ENCODE assay signal across 8 cellular contexts in the genomic region with DNA sequence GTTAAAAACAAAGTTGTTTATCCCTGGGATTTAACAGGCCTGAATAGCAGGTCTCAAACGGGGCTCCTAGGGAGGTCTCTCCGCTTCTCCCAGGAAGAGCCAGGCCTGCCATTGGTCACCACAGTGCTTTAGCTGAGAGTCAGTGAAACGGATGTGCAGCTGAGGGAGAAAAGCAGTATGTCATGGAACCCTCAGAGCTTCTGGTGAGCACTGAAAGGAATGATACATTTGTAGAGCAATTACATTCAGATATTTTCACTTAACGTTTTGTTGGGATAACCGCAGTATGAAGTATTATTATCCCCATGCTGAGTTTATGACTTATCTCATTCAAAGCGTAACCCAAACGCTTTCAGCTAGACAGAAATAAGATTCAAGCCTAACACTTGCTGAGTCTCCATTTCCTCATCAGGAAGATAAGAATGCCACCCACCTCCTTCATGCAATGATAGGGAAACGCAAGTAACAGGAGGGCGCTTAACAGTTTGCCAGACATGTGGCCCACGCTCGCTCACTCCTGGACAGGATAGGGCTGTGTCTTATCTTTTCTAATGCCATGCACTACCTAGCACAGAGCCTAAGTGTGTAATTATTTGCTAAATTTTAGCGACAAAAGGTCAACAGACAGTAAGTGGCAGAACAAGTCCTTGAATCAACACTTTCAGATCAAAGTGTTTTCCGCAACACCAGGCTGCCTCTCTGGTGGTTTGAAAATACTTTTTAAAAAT. TPM values are rescaled to one million over a fixed set of nuclear protein-coding genes. Genes with fewer than 3 reads are reported as not detected.
DNase-seq lines count a peak whose midpoint lies in the region; ATAC-seq, FAIRE-seq and TF ChIP-seq lines count a peak whose summit lies in the region.
"Had no signal": no experiment of that assay in that cellular context is flagged by ENCODE, and none has a peak within 500 bp of the region (broad histone marks: within the 10 kb centered on the region; RNA-seq: fewer than 3 reads in every experiment).

No MANE protein-coding gene starts in this region.

- no TSS peak for BruUV-seq in GM12878 (replicated peaks; lab: Mats Ljungman, UMichigan)

- H2AFZ ChIP-seq in GM12878 (ENCODE audit: control insufficient read depth, low read depth, low read length): no peak overlapping the region

- FAIRE-seq in GM18507 (lab: Jason Lieb, UNC): peak; percentile 54
- FAIRE-seq in GM12878 (lab: Jason Lieb, UNC): no peak
- FAIRE-seq in small intestine (lab: Jason Lieb, UNC): no peak
- no peak for FAIRE-seq in RCC 7860 (lab: Jason Lieb, UNC)

- H3K4me3 ChIP-seq in GM12878 (no peak overlapping the region), small intestine (ENCODE audit: low read depth in 1 of 2, low read length in 2 of 2) (no peak overlapping the region), lower leg skin (ENCODE audit: low read depth, poor library complexity, severe bottlenecking) (no peak overlapping the region)

- H3K27ac ChIP-seq in GM12878 (ENCODE audit: control insufficient read depth, insufficient read depth) (peak overlapping the region; percentile 97), small intestine (ENCODE audit: low read depth in 1 of 2, low read length in 1 of 2) (peak overlapping the region; percentile 53 to 72)

- ATAC-seq in GM12878: no peak
- no peak for ATAC-seq in HG03135 (IDR thresholded peaks at IDR 0.05; ENCODE audit: unreplicated experiment)

- H3K27me3 ChIP-seq in GM12878 (replicated peaks in 1 of 2; ENCODE audit: control insufficient read depth in 2 of 2, insufficient read depth in 2 of 2, low read length in 1 of 2): no peaks in the 10 kb centered on the region
- H3K27me3 ChIP-seq in small intestine (ENCODE audit: control insufficient read depth in 2 of 2, insufficient read depth in 2 of 2, low read length in 2 of 2): no peaks in the 10 kb centered on the region

- H3K9me3 ChIP-seq in GM12878 (replicated peaks; ENCODE audit: control insufficient read depth, insufficient read depth, low read length) (no peaks in the 10 kb centered on the region), small intestine (ENCODE audit: control insufficient read depth, low read depth) (no peaks in the 10 kb centered on the region)

- H3K9ac ChIP-seq in GM12878 (ENCODE audit: control insufficient read depth, insufficient read depth, low read length): peak overlapping the region; percentile 42

- no peak for TF ChIP-seq RAD21 in GM12878 (IDR thresholded peaks at IDR 0.05; ENCODE audit: insufficient read depth, low read depth, low read length)

- peaks cover 83% of the 10 kb centered on the region for H3K4me1 ChIP-seq in GM12878 (ENCODE audit: control insufficient read depth, insufficient read depth, low read length)
- H3K4me1 ChIP-seq in small intestine (ENCODE audit: control insufficient read depth in 2 of 2, insufficient read depth in 1 of 2, low read depth in 1 of 2, low read length in 1 of 2): peaks cover 3 to 14% of the 10 kb centered on the region in 2 donors

- intact Hi-C loops in GM12878 (cut with micrococcal nuclease; ENCODE audit: unreplicated experiment) (no loop called here), lower leg skin (cut with DNase I; ENCODE audit: low total_unique reads) (loop anchor here (10.0 kb wide), 1 partner anchor 254 kb away; the partner anchor contains the start of gene SLC7A7)

- H3K4me2 ChIP-seq in GM12878 (ENCODE audit: control insufficient read depth, insufficient read depth): peak overlapping the region; percentile 2; the same call in 1 of the 2 replicates

- DNase-seq in GM18507 (ENCODE audit: extremely low spot score, insufficient read length, low read depth): no peak
- DNase-seq in NCI-H774 (lab: John Stamatoyannopoulos, UW): peak; percentile 46
- DNase-seq in GM12878 (ENCODE audit: low read depth, low spot score): no peak
- peak; percentile 74 for DNase-seq in small intestine
- DNase-seq in RCC 7860 (ENCODE audit: low spot score): no peak
- no peak for DNase-seq in lower leg skin (ENCODE audit: low spot score in 2 of 2)
- DNase-seq: NCI-H1092 had no signal

- POLR2A ChIA-PET in GM12878 (lab: Charles Lee): interaction anchor here (0.5 to 7.7 kb wide), 13 partner anchors 8 to 206 kb away, joined by 3 to 74 read pairs (median 5); partner anchors contain the start of gene OXA1L

- WGBS in GM12878 (ENCODE audit: insufficient coverage, insufficient replicate concordance, low lambda C conversion rate, missing lambda C conversion rate): 61% methylated on average over 13 of the region's 13 CpGs
- WGBS in small intestine, 3 donors: 20 to 39% (median 23%) methylated on average over 13 of the region's 13 CpGs
- 75 to 76% methylated on average over 13 of the region's 13 CpGs for WGBS in lower leg skin, 2 donors

- CTCF ChIA-PET in GM12878 (lab: Yijun Ruan, JAX): interaction anchor here (0.6 to 12.5 kb wide), 19 partner anchors 9 to 508 kb away, joined by 3 to 236 read pairs (median 4); no protein-coding TSS in a partner anchor

- TF ChIP-seq POLR2A in GM12878 (IDR thresholded peaks at IDR 0.05; ENCODE audit: low read depth, low read length) (no peak), lower leg skin (IDR thresholded peaks at IDR 0.05) (no peak)

- SMC1A ChIA-PET in GM12878 (lab: Charles Lee; ENCODE audit: uncharacterized antibody, unreplicated experiment): interaction anchor here (0.6 to 4.9 kb wide), 24 partner anchors 8 to 292 kb away, joined by 3 to 134 read pairs (median 4); partner anchors contain the start of gene SLC7A7

- no peaks in the 10 kb centered on the region for H4K20me1 ChIP-seq in GM12878 (ENCODE audit: control insufficient read depth, insufficient read depth)

- TF ChIP-seq CTCF in GM12878 (IDR thresholded peaks at IDR 0.05 in 2 of 3, conservative IDR thresholded peaks at IDR 0.05 in 1 of 3; ENCODE audit: control insufficient read depth in 2 of 3, extremely low read depth in 1 of 3, insufficient read depth in 1 of 3, low read depth in 3 of 3, low read length in 3 of 3) (no peak), lower leg skin (IDR thresholded peaks at IDR 0.05) (no peak)

- RAD21 ChIA-PET in GM12878 (lab: Charles Lee; ENCODE audit: unreplicated experiment): interaction anchor here (0.7 to 11.3 kb wide), 22 partner anchors 9 to 292 kb away, joined by 3 to 156 read pairs (median 5); no protein-coding TSS in a partner anchor

- H3K36me3 ChIP-seq in GM12878 (ENCODE audit: control insufficient read depth in 2 of 2, insufficient read depth in 2 of 2, low read length in 1 of 2) (peaks cover 0 to 3% of the 10 kb centered on the region in 2 experiments; a peak in 2 of 4 replicates), small intestine (ENCODE audit: control insufficient read depth in 2 of 2, insufficient read depth in 2 of 2, low read length in 2 of 2) (peaks cover 9 to 10% of the 10 kb centered on the region in 2 donors)

- H3K79me2 ChIP-seq in GM12878 (ENCODE audit: control insufficient read depth, insufficient read depth, low read length): peaks cover 6% of the 10 kb centered on the region

- in situ Hi-C loops in GM12878 (cut with MboI): no loop called here

- no peak for TF ChIP-seq EP300 in GM12878 (IDR thresholded peaks at IDR 0.05; ENCODE audit: borderline replicate concordance in 1 of 2, control insufficient read depth in 1 of 2, low read depth in 2 of 2, low read length in 2 of 2)

TF ChIP-seq in GM12878, 131 proteins besides CTCF, POLR2A, EP300 and RAD21:
- TF ChIP-seq POLR2AphosphoS5 (IDR thresholded peaks at IDR 0.05; ENCODE audit: low read length): 0 out of 2 replicates have a peak, but pooled peaks have one; percentile 8
- no peak for TF ChIP-seq MEF2A (IDR thresholded peaks at IDR 0.05; ENCODE audit: insufficient read depth, low read depth, low read length)
- TF ChIP-seq CHD4 (IDR thresholded peaks at IDR 0.05): no peak

RNA-seq across cellular contexts. Expression of gene DAD1, which starts 28.2 kb away (rescaled TPM):
- total RNA-seq in GM12878 (2013; cell fraction: nucleolus; rRNA removed): 77.8 and 78.3 TPM in 2 replicates
- total RNA-seq in GM12878 (2014; rRNA removed): 248 and 269 TPM in 2 replicates
- total RNA-seq in GM12878 (2014; rRNA removed; fragmentation: Illumina TruSeq; extraction: Trizol): 210 and 218 TPM in 2 replicates
- 161 and 169 TPM in 2 replicates for total RNA-seq in GM12878 (2021)
- polyA plus RNA-seq in GM12878 (2011; ENCODE audit: low read depth): 154 TPM
- 302 and 306 TPM in 2 replicates for polyA plus RNA-seq in GM12878 (2011; rRNA removed)
- 434 and 580 TPM in 2 replicates for polyA plus RNA-seq in GM12878 (2011; cell fraction: cytosol; rRNA removed)
- polyA plus RNA-seq in GM12878 (2011; cell fraction: nucleus; rRNA removed): 112 and 139 TPM in 2 replicates
- polyA plus RNA-seq in GM12878 (2012): 237 and 253 TPM in 2 replicates
- polyA plus RNA-seq in GM12878 (2014; fragmentation: Illumina TruSeq; extraction: Trizol): 306 and 315 TPM in 2 replicates
- 100 to 1,000 TPM; 711 to 920 TPM for polyA plus RNA-seq in GM12878 (2014; fragmentation: Nextera tagmentation; extraction: Ambion mirVana)
- 294 and 324 TPM in 2 replicates for polyA plus RNA-seq in GM12878 (2014; rRNA removed)
- 100 to 1,000 TPM; 604 to 609 TPM for polyA plus RNA-seq in GM12878 (2016; fragmentation: Nextera tagmentation; extraction: Ambion mirVana)
- 104 and 162 TPM in 2 replicates for polyA minus RNA-seq in GM12878 (2011; rRNA and poly(A)+ RNA removed)
- polyA minus RNA-seq in GM12878 (2011; cell fraction: cytosol; rRNA and poly(A)+ RNA removed): 33.4 and 47.1 TPM in 2 replicates
- 42.2 and 59.7 TPM in 2 replicates for polyA minus RNA-seq in GM12878 (2011; cell fraction: nucleus; rRNA and poly(A)+ RNA removed)
- 100 to 1,000 TPM; 147 to 313 (median 249) TPM for polyA plus RNA-seq in small intestine
- total RNA-seq in lower leg skin: 100 to 1,000 TPM; 103 to 131 (median 124) TPM

RNA-seq across cellular contexts. Expression of gene ABHD4, which starts 37.3 kb away (rescaled TPM):
- 21.4 and 23.0 TPM in 2 replicates for total RNA-seq in GM12878 (2013; cell fraction: nucleolus; rRNA removed)
- total RNA-seq in GM12878 (2014; rRNA removed) (4.7 and 5.6 TPM in 2 replicates), GM12878 (2014; rRNA removed; fragmentation: Illumina TruSeq; extraction: Trizol) (4.7 and 5.4 TPM in 2 replicates), GM12878 (2021) (10.2 and 15.1 TPM in 2 replicates), lower leg skin (10 to 100 TPM; 20.5 to 29.3 (median 28.5) TPM)
- polyA plus RNA-seq in GM12878 (2011; ENCODE audit: low read depth): 10.5 TPM
- polyA plus RNA-seq in GM12878 (2011; rRNA removed) (17.4 and 28.7 TPM in 2 replicates), GM12878 (2014; fragmentation: Illumina TruSeq; extraction: Trizol) (10.6 and 12.9 TPM in 2 replicates), GM12878 (2014; fragmentation: Nextera tagmentation; extraction: Ambion mirVana) (1 to 10 TPM; 7.7 to 7.9 TPM), GM12878 (2014; rRNA removed) (10.5 and 11.5 TPM in 2 replicates), GM12878 (2016; fragmentation: Nextera tagmentation; extraction: Ambion mirVana) (10 to 100 TPM; 12.6 to 14.3 TPM), small intestine (10 to 100 TPM; 11.5 to 38.7 (median 24.6) TPM)
- polyA plus RNA-seq in GM12878 (2011; cell fraction: cytosol; rRNA removed): 33.7 and 34.0 TPM in 2 replicates
- polyA plus RNA-seq in GM12878 (2011; cell fraction: nucleus; rRNA removed): 19.1 and 31.7 TPM in 2 replicates
- polyA plus RNA-seq in GM12878 (2012): 10.8 and 15.4 TPM in 2 replicates
- polyA minus RNA-seq in GM12878 (2011; rRNA and poly(A)+ RNA removed): 25.3 and 34.6 TPM in 2 replicates
- polyA minus RNA-seq in GM12878 (2011; cell fraction: cytosol; rRNA and poly(A)+ RNA removed): 6.5 and 7.5 TPM in 2 replicates
- 11.6 and 12.0 TPM in 2 replicates for polyA minus RNA-seq in GM12878 (2011; cell fraction: nucleus; rRNA and poly(A)+ RNA removed)

Comparison
In these comparisons a context has a peak if more than half of its experiments do, and no peak if none do; other contexts are left out.
1. DNase-seq: peak in NCI-H774 (single experiment) and small intestine (single experiment); none in GM18507 (single experiment), GM12878 (single experiment), RCC 7860 (single experiment) and lower leg skin (0 of 2).